In the genomic region with DNA sequence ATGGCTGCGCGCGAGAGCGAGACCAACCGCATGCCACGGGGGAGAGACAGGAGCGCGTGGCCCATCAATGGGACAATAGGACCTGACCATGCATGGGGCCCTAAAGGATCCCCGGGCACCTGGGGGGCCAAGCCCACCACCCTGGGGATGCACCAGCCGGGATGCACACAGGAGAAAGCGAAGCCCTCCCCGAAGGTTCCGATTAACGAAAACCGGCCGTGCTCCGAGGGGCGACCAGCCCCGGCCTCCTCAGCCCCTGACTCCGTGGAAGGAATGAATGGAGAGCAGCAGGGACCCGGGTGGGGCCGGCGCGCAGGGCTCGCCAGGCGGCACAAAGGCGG, we compare ENCODE assay signal across 3 cellular contexts.
TF ChIP-seq lines count a peak whose summit lies in the region.

No MANE protein-coding gene starts in this region.

TF ChIP-seq in SK-N-SH, 30 proteins besides CTCF, POLR2A, EP300 and RAD21:
- TF ChIP-seq, protein P1, sequence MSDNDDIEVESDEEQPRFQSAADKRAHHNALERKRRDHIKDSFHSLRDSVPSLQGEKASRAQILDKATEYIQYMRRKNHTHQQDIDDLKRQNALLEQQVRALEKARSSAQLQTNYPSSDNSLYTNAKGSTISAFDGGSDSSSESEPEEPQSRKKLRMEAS (IDR thresholded peaks at IDR 0.05; ENCODE audit: low read depth) = peak; percentile 26; the same call in 1 of the 2 replicates
- TF ChIP-seq SIN3A (IDR thresholded peaks at IDR 0.05; ENCODE audit: borderline replicate concordance, low read depth, low read length) = peak; percentile 68; the same call in 1 of the 2 replicates
- TF ChIP-seq, protein P2, sequence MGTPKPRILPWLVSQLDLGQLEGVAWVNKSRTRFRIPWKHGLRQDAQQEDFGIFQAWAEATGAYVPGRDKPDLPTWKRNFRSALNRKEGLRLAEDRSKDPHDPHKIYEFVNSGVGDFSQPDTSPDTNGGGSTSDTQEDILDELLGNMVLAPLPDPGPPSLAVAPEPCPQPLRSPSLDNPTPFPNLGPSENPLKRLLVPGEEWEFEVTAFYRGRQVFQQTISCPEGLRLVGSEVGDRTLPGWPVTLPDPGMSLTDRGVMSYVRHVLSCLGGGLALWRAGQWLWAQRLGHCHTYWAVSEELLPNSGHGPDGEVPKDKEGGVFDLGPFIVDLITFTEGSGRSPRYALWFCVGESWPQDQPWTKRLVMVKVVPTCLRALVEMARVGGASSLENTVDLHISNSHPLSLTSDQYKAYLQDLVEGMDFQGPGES (IDR thresholded peaks at IDR 0.05; ENCODE audit: low read depth, low read length) = no peak
- no peak for TF ChIP-seq POLR2AphosphoS5 (IDR thresholded peaks at IDR 0.05; ENCODE audit: low read depth, low read length)
- TF ChIP-seq, protein P3, sequence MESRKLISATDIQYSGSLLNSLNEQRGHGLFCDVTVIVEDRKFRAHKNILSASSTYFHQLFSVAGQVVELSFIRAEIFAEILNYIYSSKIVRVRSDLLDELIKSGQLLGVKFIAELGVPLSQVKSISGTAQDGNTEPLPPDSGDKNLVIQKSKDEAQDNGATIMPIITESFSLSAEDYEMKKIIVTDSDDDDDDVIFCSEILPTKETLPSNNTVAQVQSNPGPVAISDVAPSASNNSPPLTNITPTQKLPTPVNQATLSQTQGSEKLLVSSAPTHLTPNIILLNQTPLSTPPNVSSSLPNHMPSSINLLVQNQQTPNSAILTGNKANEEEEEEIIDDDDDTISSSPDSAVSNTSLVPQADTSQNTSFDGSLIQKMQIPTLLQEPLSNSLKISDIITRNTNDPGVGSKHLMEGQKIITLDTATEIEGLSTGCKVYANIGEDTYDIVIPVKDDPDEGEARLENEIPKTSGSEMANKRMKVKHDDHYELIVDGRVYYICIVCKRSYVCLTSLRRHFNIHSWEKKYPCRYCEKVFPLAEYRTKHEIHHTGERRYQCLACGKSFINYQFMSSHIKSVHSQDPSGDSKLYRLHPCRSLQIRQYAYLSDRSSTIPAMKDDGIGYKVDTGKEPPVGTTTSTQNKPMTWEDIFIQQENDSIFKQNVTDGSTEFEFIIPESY (IDR thresholded peaks at IDR 0.05; ENCODE audit: borderline replicate concordance, low read depth) = no peak

TF ChIP-seq in endothelial cell of umbilical vein, 7 proteins besides CTCF, POLR2A, EP300 and RAD21:
- TF ChIP-seq, protein P1 (IDR thresholded peaks at IDR 0.05; ENCODE audit: insufficient read depth, insufficient read length) = no peak
- TF ChIP-seq MYC (IDR thresholded peaks at IDR 0.05; ENCODE audit: low read depth, low read length) (no peak), EZH2 (IDR thresholded peaks at IDR 0.05; ENCODE audit: borderline replicate concordance, low read depth, low read length, severe bottlenecking) (no peak), GATA2 (IDR thresholded peaks at IDR 0.05; ENCODE audit: insufficient read depth, insufficient read length, low read depth, low read length) (no peak), JUN (IDR thresholded peaks at IDR 0.05; ENCODE audit: borderline replicate concordance, insufficient read depth, insufficient read length, low read depth) (no peak), POLR2AphosphoS5 (IDR thresholded peaks at IDR 0.05; ENCODE audit: insufficient read depth, low read depth, low read length) (no peak), FOS (IDR thresholded peaks at IDR 0.05; ENCODE audit: borderline replicate concordance, insufficient read depth, low read length) (no peak)

TF ChIP-seq in neural cell, 6 proteins besides CTCF, POLR2A, EP300 and RAD21:
- TF ChIP-seq POLR2AphosphoS5 (IDR thresholded peaks at IDR 0.05) (no peak), TAF1 (IDR thresholded peaks at IDR 0.05; ENCODE audit: low read depth) (peak; percentile 18)
